28 cellular contexts compared by ENCODE assay signal in genomic region chr2:216838146-216838545, GRCh38. TPM values are rescaled to one million over a fixed set of nuclear protein-coding genes. Genes with fewer than 3 reads are reported as not detected.
DNase-seq lines count a peak whose midpoint lies in the region; ATAC-seq and TF ChIP-seq lines count a peak whose summit lies in the region.
"Had no signal": no experiment of that assay in that cellular context is flagged by ENCODE, and none has a peak within 500 bp of the region (broad histone marks: within the 10 kb centered on the region; RNA-seq: fewer than 3 reads in every experiment).

No MANE protein-coding gene starts in this region.

- H3K27ac Mint-ChIP-seq in nephron progenitor cell, result peak overlapping the region; percentile 49
- H3K27ac Mint-ChIP-seq in stimulated activated effector memory CD8-positive, alpha-beta T cell treated with anti-CD3 and anti-CD28 coated beads, Interleukin-12 subunit alpha, Interleukin-12 subunit beta, amount 100 ng/mL, for 72 hours, result no peak overlapping the region
- H3K27ac Mint-ChIP-seq: CD4-positive, alpha-beta memory T cell; T-helper 1 cell treated with Interleukin-12 subunit alpha and Interleukin-12 subunit beta and Interleukin-4 antibody, amounts not matched to agents 30 μg/mL and 1 μg/mL, for 36 hours had no signal

- H3K9me3 ChIP-seq in heart right ventricle, result no peaks in the 10 kb centered on the region
- H3K9me3 ChIP-seq: left lung, mucosa of descending colon had no signal

- no peak overlapping the region for H3K4me3 ChIP-seq in heart right ventricle
- H3K4me3 ChIP-seq: left lung, mucosa of descending colon had no signal

- H3K4me1 ChIP-seq in heart right ventricle, result peaks cover 0 to 36% (median 14%) of the 10 kb centered on the region in 9 donors
- H3K4me1 ChIP-seq: left lung had no signal

- peak; percentile 57 to 78 (median 64) for ATAC-seq in heart right ventricle
- ATAC-seq in stimulated activated effector memory CD8-positive, alpha-beta T cell treated with anti-CD3 and anti-CD28 coated beads, Interleukin-12 subunit alpha, Interleukin-12 subunit beta, amount 100 ng/mL, for 72 hours, result no peak
- no peak for ATAC-seq in HG03159 (IDR thresholded peaks at IDR 0.05; ENCODE audit: unreplicated experiment)
- ATAC-seq: left lung, mucosa of descending colon had no signal

- DNase-seq in Ammon's horn (ENCODE audit: low spot score) (peak; percentile 24), astrocyte of the hippocampus (ENCODE audit: low read depth, low spot score) (peak; percentile 28), heart right ventricle (peak; percentile 45), nephron progenitor cell (no peak), DMS79 treated with DMSO at 0.1 percent for 48 hours (lab: John Stamatoyannopoulos, UW) (no peak)
- no peak for DNase-seq in stimulated activated effector memory CD8-positive, alpha-beta T cell treated with anti-CD3 and anti-CD28 coated beads, Interleukin-12 subunit alpha, Interleukin-12 subunit beta, amount 100 ng/mL, for 72 hours (ENCODE audit: low spot score in 2 of 2)
- DNase-seq in stimulated activated CD8-positive, alpha-beta memory T cell treated with anti-CD3 and anti-CD28 coated beads, Interleukin-4, amount 100 ng/mL, for 48 hours, result no peak
- DNase-seq: activated CD8-positive, alpha-beta memory T cell treated with anti-CD3 and anti-CD28 coated beads, Interleukin-2, amount 50 U/mL, for 48 hours; activated effector memory CD4-positive, alpha-beta T cell treated with Interleukin-2 at 50 U/mL for 16 hours; caudate nucleus; CD4-positive, alpha-beta memory T cell; DMS53; effector CD4-positive, alpha-beta T cell; erythroblast; GOT3; left lung; mucosa of descending colon; NCI-H146; NCI-H2171 treated with DMSO at 0.1 percent for 48 hours; retina; SIG-M5; stimulated activated CD4-positive, alpha-beta T cell treated with anti-CD3 and anti-CD28 coated beads, Interleukin-15, amount 100 ng/mL, for 24 hours; WERI-Rb-1 had no signal

- no peaks in the 10 kb centered on the region for H3K9me3 Mint-ChIP-seq in nephron progenitor cell
- H3K9me3 Mint-ChIP-seq in stimulated activated effector memory CD8-positive, alpha-beta T cell treated with anti-CD3 and anti-CD28 coated beads, Interleukin-12 subunit alpha, Interleukin-12 subunit beta, amount 100 ng/mL, for 72 hours, result peaks cover 7% of the 10 kb centered on the region
- H3K9me3 Mint-ChIP-seq: T-helper 1 cell treated with Interleukin-12 subunit alpha and Interleukin-12 subunit beta and Interleukin-4 antibody, amounts not matched to agents 30 μg/mL and 1 μg/mL, for 36 hours had no signal

- no peak overlapping the region for H3K4me3 Mint-ChIP-seq in nephron progenitor cell
- H3K4me3 Mint-ChIP-seq in stimulated activated effector memory CD8-positive, alpha-beta T cell treated with anti-CD3 and anti-CD28 coated beads, Interleukin-12 subunit alpha, Interleukin-12 subunit beta, amount 100 ng/mL, for 72 hours, result no peak overlapping the region
- H3K4me3 Mint-ChIP-seq: CD4-positive, alpha-beta memory T cell; T-helper 1 cell treated with Interleukin-12 subunit alpha and Interleukin-12 subunit beta and Interleukin-4 antibody, amounts not matched to agents 30 μg/mL and 1 μg/mL, for 36 hours had no signal

- TF ChIP-seq CTCF in heart right ventricle (IDR thresholded peaks at IDR 0.05), result no peak
- no peak for TF ChIP-seq CTCF in nephron progenitor cell (IDR thresholded peaks at IDR 0.05)

- WGBS in heart right ventricle, 2 donors, result 54 to 66% methylated on average over 5 of the region's 5 CpGs

- H3K36me3 ChIP-seq in heart right ventricle, result no peaks in the 10 kb centered on the region
- H3K36me3 ChIP-seq: left lung, WERI-Rb-1 had no signal

- intact Hi-C loops in heart right ventricle (cut with DNase I), result no loop called here

- H3K27ac ChIP-seq in heart right ventricle, result peak overlapping the region in 7 of 10 donors; percentile 26 to 59 (median 37)
- H3K27ac ChIP-seq: HL-60, left lung, WERI-Rb-1 had no signal

- H3K4me1 Mint-ChIP-seq in nephron progenitor cell, result peaks cover 36% of the 10 kb centered on the region
- H3K4me1 Mint-ChIP-seq in stimulated activated effector memory CD8-positive, alpha-beta T cell treated with anti-CD3 and anti-CD28 coated beads, Interleukin-12 subunit alpha, Interleukin-12 subunit beta, amount 100 ng/mL, for 72 hours, result no peaks in the 10 kb centered on the region
- H3K4me1 Mint-ChIP-seq: CD4-positive, alpha-beta memory T cell had no signal

- H3K36me3 Mint-ChIP-seq in nephron progenitor cell (ENCODE audit: low read depth), result no peaks in the 10 kb centered on the region
- H3K36me3 Mint-ChIP-seq in stimulated activated effector memory CD8-positive, alpha-beta T cell treated with anti-CD3 and anti-CD28 coated beads, Interleukin-12 subunit alpha, Interleukin-12 subunit beta, amount 100 ng/mL, for 72 hours, result no peaks in the 10 kb centered on the region
- H3K36me3 Mint-ChIP-seq: CD4-positive, alpha-beta memory T cell had no signal

- no peaks in the 10 kb centered on the region for H3K27me3 ChIP-seq in heart right ventricle
- H3K27me3 ChIP-seq: left lung had no signal

- peaks cover 5% of the 10 kb centered on the region for H3K27me3 Mint-ChIP-seq in nephron progenitor cell (ENCODE audit: low read depth, poor library complexity)

RNA-seq across cellular contexts. Expression of gene TNP1, which starts 21.7 kb away (rescaled TPM):
- total RNA-seq in heart right ventricle, result not detected
- not detected for polyA plus RNA-seq in heart right ventricle
- total RNA-seq: CD4-positive, alpha-beta memory T cell; glomerular endothelial cell; left lung; mucosa of descending colon; temporal lobe had no signal
- polyA plus RNA-seq: CD4-positive, alpha-beta memory T cell had no signal

Comparison
In these comparisons a context has a peak if more than half of its experiments do, and no peak if none do; other contexts are left out.
1. DNase-seq: peak in Ammon's horn (single experiment), astrocyte of the hippocampus (single experiment) and heart right ventricle (2 of 2); none in nephron progenitor cell (single experiment), stimulated activated effector memory CD8-positive, alpha-beta T cell treated with anti-CD3 and anti-CD28 coated beads, Interleukin-12 subunit alpha, Interleukin-12 subunit beta, amount 100 ng/mL, for 72 hours (0 of 2), stimulated activated CD8-positive, alpha-beta memory T cell treated with anti-CD3 and anti-CD28 coated beads, Interleukin-4, amount 100 ng/mL, for 48 hours (single experiment) and DMS79 treated with DMSO at 0.1 percent for 48 hours (single experiment).
2. ATAC-seq: peak in heart right ventricle (8 of 8); none in stimulated activated effector memory CD8-positive, alpha-beta T cell treated with anti-CD3 and anti-CD28 coated beads, Interleukin-12 subunit alpha, Interleukin-12 subunit beta, amount 100 ng/mL, for 72 hours (single experiment) and HG03159 (single experiment).